In the genomic region with DNA sequence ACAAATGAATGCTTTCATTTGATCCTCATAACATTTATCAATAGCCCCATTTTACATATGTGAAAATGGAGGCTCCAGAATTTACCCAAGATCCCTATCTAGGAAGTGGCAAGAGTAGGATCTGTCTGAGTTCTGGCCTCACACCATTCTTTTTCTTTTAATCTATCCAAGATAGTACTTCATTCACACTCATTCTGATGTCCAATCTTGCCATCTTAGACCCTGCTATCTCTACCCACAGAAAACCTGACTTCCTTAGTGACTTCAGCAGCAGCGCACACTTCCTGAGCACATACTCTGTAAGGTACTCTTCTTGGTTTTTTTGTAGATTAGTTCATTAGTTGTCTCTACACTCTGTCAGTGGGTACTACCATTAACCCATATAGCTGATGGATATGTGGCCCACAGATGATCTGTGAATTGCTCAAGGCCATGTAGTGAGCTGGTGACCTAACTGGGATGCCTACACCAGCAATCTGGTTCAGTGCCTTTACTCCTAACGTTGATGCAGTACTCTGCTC, we compare ENCODE assay signal across 1 cellular context.
TF ChIP-seq lines count a peak whose summit lies in the region.

No MANE protein-coding gene starts in this region.

TF ChIP-seq in K562, 482 proteins besides CTCF, POLR2A, EP300 and RAD21 (continued from another document and continues in another):
- TF ChIP-seq, protein P1, sequence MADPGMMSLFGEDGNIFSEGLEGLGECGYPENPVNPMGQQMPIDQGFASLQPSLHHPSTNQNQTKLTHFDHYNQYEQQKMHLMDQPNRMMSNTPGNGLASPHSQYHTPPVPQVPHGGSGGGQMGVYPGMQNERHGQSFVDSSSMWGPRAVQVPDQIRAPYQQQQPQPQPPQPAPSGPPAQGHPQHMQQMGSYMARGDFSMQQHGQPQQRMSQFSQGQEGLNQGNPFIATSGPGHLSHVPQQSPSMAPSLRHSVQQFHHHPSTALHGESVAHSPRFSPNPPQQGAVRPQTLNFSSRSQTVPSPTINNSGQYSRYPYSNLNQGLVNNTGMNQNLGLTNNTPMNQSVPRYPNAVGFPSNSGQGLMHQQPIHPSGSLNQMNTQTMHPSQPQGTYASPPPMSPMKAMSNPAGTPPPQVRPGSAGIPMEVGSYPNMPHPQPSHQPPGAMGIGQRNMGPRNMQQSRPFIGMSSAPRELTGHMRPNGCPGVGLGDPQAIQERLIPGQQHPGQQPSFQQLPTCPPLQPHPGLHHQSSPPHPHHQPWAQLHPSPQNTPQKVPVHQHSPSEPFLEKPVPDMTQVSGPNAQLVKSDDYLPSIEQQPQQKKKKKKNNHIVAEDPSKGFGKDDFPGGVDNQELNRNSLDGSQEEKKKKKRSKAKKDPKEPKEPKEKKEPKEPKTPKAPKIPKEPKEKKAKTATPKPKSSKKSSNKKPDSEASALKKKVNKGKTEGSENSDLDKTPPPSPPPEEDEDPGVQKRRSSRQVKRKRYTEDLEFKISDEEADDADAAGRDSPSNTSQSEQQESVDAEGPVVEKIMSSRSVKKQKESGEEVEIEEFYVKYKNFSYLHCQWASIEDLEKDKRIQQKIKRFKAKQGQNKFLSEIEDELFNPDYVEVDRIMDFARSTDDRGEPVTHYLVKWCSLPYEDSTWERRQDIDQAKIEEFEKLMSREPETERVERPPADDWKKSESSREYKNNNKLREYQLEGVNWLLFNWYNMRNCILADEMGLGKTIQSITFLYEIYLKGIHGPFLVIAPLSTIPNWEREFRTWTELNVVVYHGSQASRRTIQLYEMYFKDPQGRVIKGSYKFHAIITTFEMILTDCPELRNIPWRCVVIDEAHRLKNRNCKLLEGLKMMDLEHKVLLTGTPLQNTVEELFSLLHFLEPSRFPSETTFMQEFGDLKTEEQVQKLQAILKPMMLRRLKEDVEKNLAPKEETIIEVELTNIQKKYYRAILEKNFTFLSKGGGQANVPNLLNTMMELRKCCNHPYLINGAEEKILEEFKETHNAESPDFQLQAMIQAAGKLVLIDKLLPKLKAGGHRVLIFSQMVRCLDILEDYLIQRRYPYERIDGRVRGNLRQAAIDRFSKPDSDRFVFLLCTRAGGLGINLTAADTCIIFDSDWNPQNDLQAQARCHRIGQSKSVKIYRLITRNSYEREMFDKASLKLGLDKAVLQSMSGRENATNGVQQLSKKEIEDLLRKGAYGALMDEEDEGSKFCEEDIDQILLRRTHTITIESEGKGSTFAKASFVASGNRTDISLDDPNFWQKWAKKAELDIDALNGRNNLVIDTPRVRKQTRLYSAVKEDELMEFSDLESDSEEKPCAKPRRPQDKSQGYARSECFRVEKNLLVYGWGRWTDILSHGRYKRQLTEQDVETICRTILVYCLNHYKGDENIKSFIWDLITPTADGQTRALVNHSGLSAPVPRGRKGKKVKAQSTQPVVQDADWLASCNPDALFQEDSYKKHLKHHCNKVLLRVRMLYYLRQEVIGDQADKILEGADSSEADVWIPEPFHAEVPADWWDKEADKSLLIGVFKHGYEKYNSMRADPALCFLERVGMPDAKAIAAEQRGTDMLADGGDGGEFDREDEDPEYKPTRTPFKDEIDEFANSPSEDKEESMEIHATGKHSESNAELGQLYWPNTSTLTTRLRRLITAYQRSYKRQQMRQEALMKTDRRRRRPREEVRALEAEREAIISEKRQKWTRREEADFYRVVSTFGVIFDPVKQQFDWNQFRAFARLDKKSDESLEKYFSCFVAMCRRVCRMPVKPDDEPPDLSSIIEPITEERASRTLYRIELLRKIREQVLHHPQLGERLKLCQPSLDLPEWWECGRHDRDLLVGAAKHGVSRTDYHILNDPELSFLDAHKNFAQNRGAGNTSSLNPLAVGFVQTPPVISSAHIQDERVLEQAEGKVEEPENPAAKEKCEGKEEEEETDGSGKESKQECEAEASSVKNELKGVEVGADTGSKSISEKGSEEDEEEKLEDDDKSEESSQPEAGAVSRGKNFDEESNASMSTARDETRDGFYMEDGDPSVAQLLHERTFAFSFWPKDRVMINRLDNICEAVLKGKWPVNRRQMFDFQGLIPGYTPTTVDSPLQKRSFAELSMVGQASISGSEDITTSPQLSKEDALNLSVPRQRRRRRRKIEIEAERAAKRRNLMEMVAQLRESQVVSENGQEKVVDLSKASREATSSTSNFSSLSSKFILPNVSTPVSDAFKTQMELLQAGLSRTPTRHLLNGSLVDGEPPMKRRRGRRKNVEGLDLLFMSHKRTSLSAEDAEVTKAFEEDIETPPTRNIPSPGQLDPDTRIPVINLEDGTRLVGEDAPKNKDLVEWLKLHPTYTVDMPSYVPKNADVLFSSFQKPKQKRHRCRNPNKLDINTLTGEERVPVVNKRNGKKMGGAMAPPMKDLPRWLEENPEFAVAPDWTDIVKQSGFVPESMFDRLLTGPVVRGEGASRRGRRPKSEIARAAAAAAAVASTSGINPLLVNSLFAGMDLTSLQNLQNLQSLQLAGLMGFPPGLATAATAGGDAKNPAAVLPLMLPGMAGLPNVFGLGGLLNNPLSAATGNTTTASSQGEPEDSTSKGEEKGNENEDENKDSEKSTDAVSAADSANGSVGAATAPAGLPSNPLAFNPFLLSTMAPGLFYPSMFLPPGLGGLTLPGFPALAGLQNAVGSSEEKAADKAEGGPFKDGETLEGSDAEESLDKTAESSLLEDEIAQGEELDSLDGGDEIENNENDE (IDR thresholded peaks at IDR 0.05; ENCODE audit: low read depth, low read length): no peak
- TF ChIP-seq, protein P2, sequence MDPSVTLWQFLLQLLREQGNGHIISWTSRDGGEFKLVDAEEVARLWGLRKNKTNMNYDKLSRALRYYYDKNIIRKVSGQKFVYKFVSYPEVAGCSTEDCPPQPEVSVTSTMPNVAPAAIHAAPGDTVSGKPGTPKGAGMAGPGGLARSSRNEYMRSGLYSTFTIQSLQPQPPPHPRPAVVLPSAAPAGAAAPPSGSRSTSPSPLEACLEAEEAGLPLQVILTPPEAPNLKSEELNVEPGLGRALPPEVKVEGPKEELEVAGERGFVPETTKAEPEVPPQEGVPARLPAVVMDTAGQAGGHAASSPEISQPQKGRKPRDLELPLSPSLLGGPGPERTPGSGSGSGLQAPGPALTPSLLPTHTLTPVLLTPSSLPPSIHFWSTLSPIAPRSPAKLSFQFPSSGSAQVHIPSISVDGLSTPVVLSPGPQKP (CRISPR knock-in tag; IDR thresholded peaks at IDR 0.05): no peak
- TF ChIP-seq HDGF (IDR thresholded peaks at IDR 0.05): no peak
- TF ChIP-seq YY1 (IDR thresholded peaks at IDR 0.05; ENCODE audit: borderline replicate concordance in 1 of 3, control insufficient read depth in 1 of 3, extremely low read depth in 1 of 3, insufficient read depth in 3 of 3, insufficient read length in 1 of 3, insufficient replicate concordance in 2 of 3, low read depth in 1 of 3, low read length in 2 of 3): no peak
- TF ChIP-seq RBM22 (IDR thresholded peaks at IDR 0.05; ENCODE audit: low read depth, low read length, poor library complexity, severe bottlenecking): no peak
- TF ChIP-seq ESRRB (CRISPR knock-in tag; IDR thresholded peaks at IDR 0.05; ENCODE audit: borderline replicate concordance): no peak
- TF ChIP-seq ZNF282 (CRISPR knock-in tag; IDR thresholded peaks at IDR 0.05): no peak
- TF ChIP-seq TRIM24 (IDR thresholded peaks at IDR 0.05): no peak
- TF ChIP-seq CSDE1 (IDR thresholded peaks at IDR 0.05): no peak
- TF ChIP-seq CREB1 (IDR thresholded peaks at IDR 0.05): no peak
- no peak for TF ChIP-seq CREB1 (CRISPR knock-in tag; IDR thresholded peaks at IDR 0.05)
- TF ChIP-seq CHD1 (IDR thresholded peaks at IDR 0.05; ENCODE audit: low read length): no peak
- TF ChIP-seq FOXJ3 (CRISPR knock-in tag; IDR thresholded peaks at IDR 0.05): no peak
- no peak for TF ChIP-seq HMGXB4 (CRISPR knock-in tag; IDR thresholded peaks at IDR 0.05)
- TF ChIP-seq ZNF124 (CRISPR knock-in tag; IDR thresholded peaks at IDR 0.05): no peak
- no peak for TF ChIP-seq ARNT (IDR thresholded peaks at IDR 0.05)
- TF ChIP-seq, protein P3, sequence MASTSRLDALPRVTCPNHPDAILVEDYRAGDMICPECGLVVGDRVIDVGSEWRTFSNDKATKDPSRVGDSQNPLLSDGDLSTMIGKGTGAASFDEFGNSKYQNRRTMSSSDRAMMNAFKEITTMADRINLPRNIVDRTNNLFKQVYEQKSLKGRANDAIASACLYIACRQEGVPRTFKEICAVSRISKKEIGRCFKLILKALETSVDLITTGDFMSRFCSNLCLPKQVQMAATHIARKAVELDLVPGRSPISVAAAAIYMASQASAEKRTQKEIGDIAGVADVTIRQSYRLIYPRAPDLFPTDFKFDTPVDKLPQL (IDR thresholded peaks at IDR 0.05; ENCODE audit: extremely low read depth, insufficient read length): no peak
- no peak for TF ChIP-seq PHB2 (IDR thresholded peaks at IDR 0.05; ENCODE audit: low read depth)
- TF ChIP-seq ZNF263 (CRISPR knock-in tag; IDR thresholded peaks at IDR 0.05; ENCODE audit: borderline replicate concordance): no peak
- TF ChIP-seq, protein P4, sequence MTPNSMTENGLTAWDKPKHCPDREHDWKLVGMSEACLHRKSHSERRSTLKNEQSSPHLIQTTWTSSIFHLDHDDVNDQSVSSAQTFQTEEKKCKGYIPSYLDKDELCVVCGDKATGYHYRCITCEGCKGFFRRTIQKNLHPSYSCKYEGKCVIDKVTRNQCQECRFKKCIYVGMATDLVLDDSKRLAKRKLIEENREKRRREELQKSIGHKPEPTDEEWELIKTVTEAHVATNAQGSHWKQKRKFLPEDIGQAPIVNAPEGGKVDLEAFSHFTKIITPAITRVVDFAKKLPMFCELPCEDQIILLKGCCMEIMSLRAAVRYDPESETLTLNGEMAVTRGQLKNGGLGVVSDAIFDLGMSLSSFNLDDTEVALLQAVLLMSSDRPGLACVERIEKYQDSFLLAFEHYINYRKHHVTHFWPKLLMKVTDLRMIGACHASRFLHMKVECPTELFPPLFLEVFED (CRISPR knock-in tag; conservative IDR thresholded peaks at IDR 0.05): 0 out of 2 replicates have a peak, but pooled peaks have one; percentile 20
- TF ChIP-seq PATZ1 (CRISPR knock-in tag; IDR thresholded peaks at IDR 0.05; ENCODE audit: borderline replicate concordance): peak; percentile 73
- TF ChIP-seq BCL6 (CRISPR knock-in tag; IDR thresholded peaks at IDR 0.05): no peak
- TF ChIP-seq ZNF77 (CRISPR knock-in tag; IDR thresholded peaks at IDR 0.05): no peak
- TF ChIP-seq, protein P5, sequence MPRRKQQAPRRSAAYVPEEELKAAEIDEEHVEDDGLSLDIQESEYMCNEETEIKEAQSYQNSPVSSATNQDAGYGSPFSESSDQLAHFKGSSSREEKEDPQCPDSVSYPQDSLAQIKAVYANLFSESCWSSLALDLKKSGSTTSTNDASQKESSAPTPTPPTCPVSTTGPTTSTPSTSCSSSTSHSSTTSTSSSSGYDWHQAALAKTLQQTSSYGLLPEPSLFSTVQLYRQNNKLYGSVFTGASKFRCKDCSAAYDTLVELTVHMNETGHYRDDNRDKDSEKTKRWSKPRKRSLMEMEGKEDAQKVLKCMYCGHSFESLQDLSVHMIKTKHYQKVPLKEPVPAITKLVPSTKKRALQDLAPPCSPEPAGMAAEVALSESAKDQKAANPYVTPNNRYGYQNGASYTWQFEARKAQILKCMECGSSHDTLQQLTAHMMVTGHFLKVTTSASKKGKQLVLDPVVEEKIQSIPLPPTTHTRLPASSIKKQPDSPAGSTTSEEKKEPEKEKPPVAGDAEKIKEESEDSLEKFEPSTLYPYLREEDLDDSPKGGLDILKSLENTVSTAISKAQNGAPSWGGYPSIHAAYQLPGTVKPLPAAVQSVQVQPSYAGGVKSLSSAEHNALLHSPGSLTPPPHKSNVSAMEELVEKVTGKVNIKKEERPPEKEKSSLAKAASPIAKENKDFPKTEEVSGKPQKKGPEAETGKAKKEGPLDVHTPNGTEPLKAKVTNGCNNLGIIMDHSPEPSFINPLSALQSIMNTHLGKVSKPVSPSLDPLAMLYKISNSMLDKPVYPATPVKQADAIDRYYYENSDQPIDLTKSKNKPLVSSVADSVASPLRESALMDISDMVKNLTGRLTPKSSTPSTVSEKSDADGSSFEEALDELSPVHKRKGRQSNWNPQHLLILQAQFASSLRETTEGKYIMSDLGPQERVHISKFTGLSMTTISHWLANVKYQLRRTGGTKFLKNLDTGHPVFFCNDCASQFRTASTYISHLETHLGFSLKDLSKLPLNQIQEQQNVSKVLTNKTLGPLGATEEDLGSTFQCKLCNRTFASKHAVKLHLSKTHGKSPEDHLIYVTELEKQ (CRISPR knock-in tag; IDR thresholded peaks at IDR 0.05): no peak
- no peak for TF ChIP-seq CBX3 (IDR thresholded peaks at IDR 0.05; ENCODE audit: borderline replicate concordance in 1 of 2, low read length in 2 of 2)
- TF ChIP-seq SAP30 (IDR thresholded peaks at IDR 0.05; ENCODE audit: borderline replicate concordance, insufficient read depth, low read depth, low read length, poor library complexity, severe bottlenecking): no peak
